18 cellular contexts compared by ENCODE assay signal in the genomic region with DNA sequence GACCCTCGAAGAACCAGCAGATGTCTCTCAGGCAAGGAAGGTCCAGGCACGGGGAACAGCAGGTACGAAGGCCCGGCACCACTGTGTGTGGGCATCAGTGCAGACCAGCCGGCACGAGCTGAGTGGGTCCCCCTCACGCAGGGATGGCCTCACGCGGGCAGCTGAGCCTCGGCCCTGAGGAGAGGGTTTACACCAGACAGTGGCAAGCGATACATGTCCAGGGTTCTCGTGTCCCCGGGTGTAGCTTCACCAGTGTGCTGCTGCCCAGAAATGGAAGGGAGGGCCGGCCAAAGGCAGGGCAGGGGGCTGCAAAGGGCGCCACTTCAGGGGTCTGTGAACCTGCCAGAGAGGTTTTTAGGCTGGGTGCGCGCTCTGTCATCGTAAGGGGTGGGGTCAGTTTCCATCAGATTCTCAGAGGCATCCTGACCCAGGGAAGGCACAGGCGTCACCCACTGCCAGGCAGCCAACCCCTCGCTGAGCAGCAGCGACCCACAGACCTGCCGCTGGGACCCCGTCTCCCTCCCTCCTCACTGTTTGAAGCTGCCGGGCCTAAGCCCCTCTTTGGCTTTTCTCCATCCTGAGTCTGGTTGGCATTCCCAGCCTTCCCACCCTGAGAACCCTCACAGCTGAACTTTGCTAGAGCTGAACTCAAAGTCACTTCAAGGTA.
DNase-seq lines count a peak whose midpoint lies in the region; ATAC-seq and TF ChIP-seq lines count a peak whose summit lies in the region.
"Had no signal": no experiment of that assay in that cellular context is flagged by ENCODE, and none has a peak within 500 bp of the region (broad histone marks: within the 10 kb centered on the region; RNA-seq: fewer than 3 reads in every experiment).

No MANE protein-coding gene starts in this region.

- H3K36me3 Mint-ChIP-seq in osteocyte (ENCODE audit: unreplicated experiment) (no peaks in the 10 kb centered on the region), endothelial cell (ENCODE audit: low read depth, unreplicated experiment) (no peaks in the 10 kb centered on the region)

- no peaks in the 10 kb centered on the region for H3K9me3 Mint-ChIP-seq in osteocyte (ENCODE audit: unreplicated experiment)
- H3K9me3 Mint-ChIP-seq in endothelial cell (ENCODE audit: unreplicated experiment) = peaks cover 6% of the 10 kb centered on the region
- H3K9me3 Mint-ChIP-seq: GM23338 had no signal

- TF ChIP-seq CTCF in osteocyte (IDR thresholded peaks at IDR 0.05) (no peak), endothelial cell (IDR thresholded peaks at IDR 0.05; ENCODE audit: unreplicated experiment) (no peak)

- H3K27ac Mint-ChIP-seq in osteocyte (ENCODE audit: unreplicated experiment) = no peak overlapping the region
- H3K27ac Mint-ChIP-seq in endothelial cell (ENCODE audit: unreplicated experiment) = no peak overlapping the region
- H3K27ac Mint-ChIP-seq: GM23338 had no signal

- H3K4me1 Mint-ChIP-seq in osteocyte (ENCODE audit: unreplicated experiment) = no peaks in the 10 kb centered on the region
- H3K4me1 Mint-ChIP-seq in endothelial cell (ENCODE audit: unreplicated experiment) = no peaks in the 10 kb centered on the region

- peak; percentile 62 for DNase-seq in activated effector memory CD4-positive, alpha-beta T cell treated with anti-CD3 and anti-CD28 coated beads, Interleukin-2, amount 50 U/mL, for 16 hours
- DNase-seq in activated effector memory CD4-positive, alpha-beta T cell treated with Interleukin-2 at 50 U/mL for 16 hours = no peak
- peak; percentile 37 for DNase-seq in ecto neural progenitor cell (ENCODE audit: low spot score)
- peak; percentile 81 for DNase-seq in osteocyte (ENCODE audit: extremely low spot score, unreplicated experiment)
- DNase-seq in ureter (ENCODE audit: low spot score) = peak; percentile 33
- DNase-seq in endothelial cell (ENCODE audit: low spot score) = no peak
- DNase-seq: C1 segment of cervical spinal cord; DND-41; NCI-H1417 treated with DMSO at 0.1 percent for 48 hours; NCI-H2029; NCI-H2171; NCI-H446 treated with DMSO at 0.1 percent for 48 hours; NK-92 treated with Interleukin-12 subunit alpha and Interleukin-12 subunit beta, amount 100 ng/mL, for 24 hours; OCI-M1 had no signal

- H3K4me3 Mint-ChIP-seq in osteocyte (ENCODE audit: unreplicated experiment) (no peak overlapping the region), endothelial cell (ENCODE audit: unreplicated experiment) (no peak overlapping the region)
- H3K4me3 Mint-ChIP-seq: GM23338 had no signal

- H3K27me3 Mint-ChIP-seq in osteocyte (ENCODE audit: unreplicated experiment) (peaks cover 30% of the 10 kb centered on the region), endothelial cell (ENCODE audit: unreplicated experiment) (peaks cover 8% of the 10 kb centered on the region)

- no peak for ATAC-seq in GM21786 (IDR thresholded peaks at IDR 0.05; ENCODE audit: unreplicated experiment)
- ATAC-seq: A549, GM23338, K562 had no signal

Comparison
In these comparisons a context has a peak if more than half of its experiments do, and no peak if none do; other contexts are left out.
1. DNase-seq: peak in activated effector memory CD4-positive, alpha-beta T cell treated with anti-CD3 and anti-CD28 coated beads, Interleukin-2, amount 50 U/mL, for 16 hours (single experiment), ecto neural progenitor cell (single experiment), osteocyte (single experiment) and ureter (single experiment); none in activated effector memory CD4-positive, alpha-beta T cell treated with Interleukin-2 at 50 U/mL for 16 hours (single experiment) and endothelial cell (single experiment).